In the genomic region with DNA sequence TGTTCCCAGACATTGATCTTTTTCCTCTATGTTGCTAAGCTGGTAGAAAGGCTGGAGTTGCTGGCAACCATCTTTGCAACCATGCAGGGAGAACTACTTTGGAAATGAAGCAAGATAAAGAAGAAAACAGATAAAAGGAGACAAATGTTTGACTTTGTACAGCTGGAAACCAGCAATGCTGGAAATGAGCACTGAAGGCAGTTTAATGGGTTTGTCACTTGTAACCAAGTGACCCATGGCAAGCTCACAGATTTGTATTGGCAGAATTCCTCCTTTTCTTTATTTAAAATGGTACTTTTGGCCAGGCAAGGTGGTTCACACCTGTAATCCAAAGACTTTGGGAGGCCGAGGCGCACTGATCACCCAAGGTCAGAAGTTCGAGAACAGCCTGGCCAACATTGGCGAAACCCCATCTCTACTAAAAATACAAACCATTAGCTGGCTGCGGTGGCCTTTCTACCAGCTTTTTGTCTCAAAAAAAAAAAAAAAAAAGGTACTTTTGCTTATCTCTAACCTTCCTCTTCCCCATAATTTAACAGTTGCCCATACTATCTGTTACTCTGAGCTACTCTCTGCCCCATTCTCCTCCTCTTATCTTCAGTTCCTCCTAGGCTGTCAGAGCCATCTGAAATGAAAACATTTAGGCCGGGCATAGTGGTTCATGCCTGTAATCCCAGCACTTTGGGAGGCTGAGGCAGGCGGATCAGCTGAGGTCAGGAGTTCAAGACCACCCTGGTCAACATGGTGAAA, we compare ENCODE assay signal across 1 cellular context.
TF ChIP-seq lines count a peak whose summit lies in the region.

No MANE protein-coding gene starts in this region.

TF ChIP-seq in K562, 482 proteins besides CTCF, POLR2A, EP300 and RAD21 (continued from another document):
- TF ChIP-seq KAT2B (IDR thresholded peaks at IDR 0.05; ENCODE audit: low read depth, low read length) (no peak), SMARCA4 (IDR thresholded peaks at IDR 0.05) (peak; percentile 41; the same call in 1 of the 2 replicates), ID3 (CRISPR knock-in tag; IDR thresholded peaks at IDR 0.05) (no peak), ID3 (tag; IDR thresholded peaks at IDR 0.05) (no peak), RFX5 (IDR thresholded peaks at IDR 0.05; ENCODE audit: low read depth, low read length) (peak; percentile 55), RCOR1 (IDR thresholded peaks at IDR 0.05; ENCODE audit: borderline replicate concordance in 1 of 2, low read depth in 2 of 2, low read length in 2 of 2) (peak in 1 of 2 experiments; percentile 54; a peak in 1 of 4 replicates), NCOA4 (IDR thresholded peaks at IDR 0.05; ENCODE audit: partially characterized antibody) (no peak), NR2C2 (CRISPR knock-in tag; IDR thresholded peaks at IDR 0.05) (no peak), NR2C2 (tag; IDR thresholded peaks at IDR 0.05) (no peak), SMARCE1 (IDR thresholded peaks at IDR 0.05) (peak; percentile 28; the same call in 1 of the 2 replicates), TCF7 (IDR thresholded peaks at IDR 0.05; ENCODE audit: borderline replicate concordance) (no peak), GTF2A2 (tag; IDR thresholded peaks at IDR 0.05) (no peak), PKNOX1 (IDR thresholded peaks at IDR 0.05) (peak; percentile 45), BRD4 (IDR thresholded peaks at IDR 0.05) (no peak)
- TF ChIP-seq, protein P1, sequence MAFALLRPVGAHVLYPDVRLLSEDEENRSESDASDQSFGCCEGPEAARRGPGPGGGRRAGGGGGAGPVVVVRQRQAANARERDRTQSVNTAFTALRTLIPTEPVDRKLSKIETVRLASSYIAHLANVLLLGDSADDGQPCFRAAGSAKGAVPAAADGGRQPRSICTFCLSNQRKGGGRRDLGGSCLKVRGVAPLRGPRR (CRISPR knock-in tag; IDR thresholded peaks at IDR 0.05), result no peak
- TF ChIP-seq, protein P2, sequence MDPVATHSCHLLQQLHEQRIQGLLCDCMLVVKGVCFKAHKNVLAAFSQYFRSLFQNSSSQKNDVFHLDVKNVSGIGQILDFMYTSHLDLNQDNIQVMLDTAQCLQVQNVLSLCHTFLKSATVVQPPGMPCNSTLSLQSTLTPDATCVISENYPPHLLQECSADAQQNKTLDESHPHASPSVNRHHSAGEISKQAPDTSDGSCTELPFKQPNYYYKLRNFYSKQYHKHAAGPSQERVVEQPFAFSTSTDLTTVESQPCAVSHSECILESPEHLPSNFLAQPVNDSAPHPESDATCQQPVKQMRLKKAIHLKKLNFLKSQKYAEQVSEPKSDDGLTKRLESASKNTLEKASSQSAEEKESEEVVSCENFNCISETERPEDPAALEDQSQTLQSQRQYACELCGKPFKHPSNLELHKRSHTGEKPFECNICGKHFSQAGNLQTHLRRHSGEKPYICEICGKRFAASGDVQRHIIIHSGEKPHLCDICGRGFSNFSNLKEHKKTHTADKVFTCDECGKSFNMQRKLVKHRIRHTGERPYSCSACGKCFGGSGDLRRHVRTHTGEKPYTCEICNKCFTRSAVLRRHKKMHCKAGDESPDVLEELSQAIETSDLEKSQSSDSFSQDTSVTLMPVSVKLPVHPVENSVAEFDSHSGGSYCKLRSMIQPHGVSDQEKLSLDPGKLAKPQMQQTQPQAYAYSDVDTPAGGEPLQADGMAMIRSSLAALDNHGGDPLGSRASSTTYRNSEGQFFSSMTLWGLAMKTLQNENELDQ (CRISPR knock-in tag; IDR thresholded peaks at IDR 0.05; ENCODE audit: borderline replicate concordance), result no peak
- TF ChIP-seq, protein P3, sequence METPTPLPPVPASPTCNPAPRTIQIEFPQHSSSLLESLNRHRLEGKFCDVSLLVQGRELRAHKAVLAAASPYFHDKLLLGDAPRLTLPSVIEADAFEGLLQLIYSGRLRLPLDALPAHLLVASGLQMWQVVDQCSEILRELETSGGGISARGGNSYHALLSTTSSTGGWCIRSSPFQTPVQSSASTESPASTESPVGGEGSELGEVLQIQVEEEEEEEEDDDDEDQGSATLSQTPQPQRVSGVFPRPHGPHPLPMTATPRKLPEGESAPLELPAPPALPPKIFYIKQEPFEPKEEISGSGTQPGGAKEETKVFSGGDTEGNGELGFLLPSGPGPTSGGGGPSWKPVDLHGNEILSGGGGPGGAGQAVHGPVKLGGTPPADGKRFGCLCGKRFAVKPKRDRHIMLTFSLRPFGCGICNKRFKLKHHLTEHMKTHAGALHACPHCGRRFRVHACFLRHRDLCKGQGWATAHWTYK (CRISPR knock-in tag; IDR thresholded peaks at IDR 0.05), result no peak
